In genomic region chr7:102285541-102286236, GRCh38 we compare ENCODE assay signal across 1 cellular context.
TF ChIP-seq lines count a peak whose summit lies in the region.

No MANE protein-coding gene starts in this region.

TF ChIP-seq in GM12878, 131 proteins besides CTCF, POLR2A, EP300 and RAD21 (continued from another document):
- TF ChIP-seq PRDM15 (CRISPR knock-in tag; IDR thresholded peaks at IDR 0.05) = no peak
- no peak for TF ChIP-seq ZBTB40 (IDR thresholded peaks at IDR 0.05; ENCODE audit: borderline replicate concordance)
- no peak for TF ChIP-seq RELB (IDR thresholded peaks at IDR 0.05; ENCODE audit: low read depth)
- no peak for TF ChIP-seq IRF3 (IDR thresholded peaks at IDR 0.05)
- no peak for TF ChIP-seq TAF1 (IDR thresholded peaks at IDR 0.05; ENCODE audit: borderline replicate concordance, low read depth, low read length)
- no peak for TF ChIP-seq SMC3 (IDR thresholded peaks at IDR 0.05; ENCODE audit: borderline replicate concordance, low read length)
- TF ChIP-seq MLLT1 (IDR thresholded peaks at IDR 0.05) = no peak
- TF ChIP-seq TCF12 (IDR thresholded peaks at IDR 0.05; ENCODE audit: low read depth, low read length) = no peak
TF ChIP-seq in GM12878: peak in this region for 0.
